10 cellular contexts compared by ENCODE assay signal in the genomic region with DNA sequence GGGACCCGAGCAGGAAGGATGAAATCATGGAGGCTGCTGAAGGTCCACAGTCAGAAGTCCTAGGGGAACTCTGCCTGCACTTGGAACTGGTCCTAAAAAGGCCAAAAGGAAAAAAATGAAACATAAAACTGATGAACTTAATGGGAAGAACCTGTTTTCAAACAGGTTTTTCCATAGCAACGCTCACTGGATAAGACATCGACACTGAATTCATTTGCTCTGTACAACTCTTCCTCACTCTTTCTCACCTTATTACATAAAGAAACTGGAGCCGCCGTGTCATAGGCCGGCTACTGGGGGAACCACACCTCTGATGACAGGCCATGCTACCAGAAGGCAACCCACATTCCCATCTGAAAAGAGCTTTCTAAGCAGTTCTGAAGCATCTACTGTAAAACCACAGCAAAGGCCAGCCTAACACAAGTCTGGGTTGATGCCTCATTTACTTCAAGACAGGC.
A peak's percentile ranks its signal among the peaks of the same experiment; 100 is the strongest.
DNase-seq lines count a peak whose midpoint lies in the region; ATAC-seq and TF ChIP-seq lines count a peak whose summit lies in the region.
"Had no signal": no experiment of that assay in that cellular context is flagged by ENCODE, and none has a peak within 500 bp of the region (broad histone marks: within the 10 kb centered on the region; RNA-seq: fewer than 3 reads in every experiment).

No MANE protein-coding gene starts in this region.

- no peak overlapping the region for H3K9ac ChIP-seq in smooth muscle cell (ENCODE audit: low read depth)

- peaks cover 5% of the 10 kb centered on the region for H3F3A ChIP-seq in smooth muscle cell (ENCODE audit: low read depth)

- no peak overlapping the region for H2AFZ ChIP-seq in smooth muscle cell (ENCODE audit: low read depth)

- H3K36me3 Mint-ChIP-seq in activated T-helper 1 cell treated with anti-CD3 and anti-CD28 coated beads, Interleukin-12 subunit alpha, Interleukin-12 subunit beta, Interleukin-2, Interleukin-4 antibody, amounts not matched to agents 30 ng/mL and 10 ng/mL and 1 ng/mL, durations not matched to agents 14 hours and 24 hours and 36 hours (ENCODE audit: low read depth), result peaks cover 25% of the 10 kb centered on the region

- H3K4me2 ChIP-seq in smooth muscle cell, result peak overlapping the region; percentile 40

- H3K4me3 ChIP-seq in smooth muscle cell, result no peak overlapping the region

- peaks cover 48% of the 10 kb centered on the region for H3K4me1 ChIP-seq in smooth muscle cell (ENCODE audit: low read depth)

- H3K9me3 Mint-ChIP-seq in activated T-helper 1 cell treated with anti-CD3 and anti-CD28 coated beads, Interleukin-12 subunit alpha, Interleukin-12 subunit beta, Interleukin-2, Interleukin-4 antibody, amounts not matched to agents 30 ng/mL and 10 ng/mL and 1 ng/mL, durations not matched to agents 14 hours and 24 hours and 36 hours, result no peaks in the 10 kb centered on the region

- no peaks in the 10 kb centered on the region for H3K27me3 ChIP-seq in smooth muscle cell (ENCODE audit: low read depth)

- intact Hi-C loops in activated T-helper 1 cell treated with anti-CD3 and anti-CD28 coated beads, Interleukin-12 subunit alpha, Interleukin-12 subunit beta, Interleukin-2, Interleukin-4 antibody, amounts not matched to agents 30 ng/mL and 10 ng/mL and 1 ng/mL, durations not matched to agents 14 hours and 24 hours and 36 hours (cut with micrococcal nuclease), result no loop called here
- intact Hi-C loops in left cardiac atrium (cut with DNase I) (no loop called here), head of caudate nucleus (cut with DNase I) (no loop called here)

- H3K4me1 Mint-ChIP-seq in activated T-helper 1 cell treated with anti-CD3 and anti-CD28 coated beads, Interleukin-12 subunit alpha, Interleukin-12 subunit beta, Interleukin-2, Interleukin-4 antibody, amounts not matched to agents 30 ng/mL and 10 ng/mL and 1 ng/mL, durations not matched to agents 14 hours and 24 hours and 36 hours (ENCODE audit: low read depth), result peaks cover 16% of the 10 kb centered on the region

- H3K27ac ChIP-seq in smooth muscle cell (ENCODE audit: low read depth), result peak overlapping the region; percentile 71

- ATAC-seq in left cardiac atrium (peak; percentile 19 to 31), HG02884 (IDR thresholded peaks at IDR 0.05; ENCODE audit: unreplicated experiment) (no peak)
- ATAC-seq: activated CD4-positive, alpha-beta T cell treated with anti-CD3 and anti-CD28 coated beads for 36 hours had no signal

- H3K27ac Mint-ChIP-seq in activated T-helper 1 cell treated with anti-CD3 and anti-CD28 coated beads, Interleukin-12 subunit alpha, Interleukin-12 subunit beta, Interleukin-2, Interleukin-4 antibody, amounts not matched to agents 30 ng/mL and 10 ng/mL and 1 ng/mL, durations not matched to agents 14 hours and 24 hours and 36 hours, result peak overlapping the region; percentile 14
- H3K27ac Mint-ChIP-seq: activated CD4-positive, alpha-beta T cell treated with anti-CD3 and anti-CD28 coated beads for 36 hours had no signal

- no peak for TF ChIP-seq CTCF in smooth muscle cell (IDR thresholded peaks at IDR 0.05; ENCODE audit: borderline replicate concordance, insufficient read depth, poor library complexity, severe bottlenecking)

- H4K20me1 ChIP-seq in smooth muscle cell (ENCODE audit: low read depth), result no peaks in the 10 kb centered on the region

- H3K79me2 ChIP-seq in smooth muscle cell (ENCODE audit: low read depth), result no peaks in the 10 kb centered on the region

- 73% methylated on average over 6 of the region's 6 CpGs for WGBS in smooth muscle cell (ENCODE audit: low lambda C conversion rate)

- H3K36me3 ChIP-seq in smooth muscle cell (ENCODE audit: low read depth), result no peaks in the 10 kb centered on the region

- no peaks in the 10 kb centered on the region for H3K27me3 Mint-ChIP-seq in activated T-helper 1 cell treated with anti-CD3 and anti-CD28 coated beads, Interleukin-12 subunit alpha, Interleukin-12 subunit beta, Interleukin-2, Interleukin-4 antibody, amounts not matched to agents 30 ng/mL and 10 ng/mL and 1 ng/mL, durations not matched to agents 14 hours and 24 hours and 36 hours (ENCODE audit: insufficient read depth)
- H3K27me3 Mint-ChIP-seq: activated CD4-positive, alpha-beta T cell treated with anti-CD3 and anti-CD28 coated beads for 36 hours had no signal

- DNase-seq in NCI-H748 (lab: John Stamatoyannopoulos, UW; ENCODE audit: unreplicated experiment) (peak; percentile 11), NCI-H748 treated with DMSO at 0.1 percent for 48 hours (lab: John Stamatoyannopoulos, UW) (no peak), left cardiac atrium (no peak), smooth muscle cell (lab: John Stamatoyannopoulos, UW; ENCODE audit: unreplicated experiment) (no peak), HuH-7 (ENCODE audit: low spot score) (no peak), head of caudate nucleus (no peak)
- DNase-seq in activated T-helper 1 cell treated with anti-CD3 and anti-CD28 coated beads, Interleukin-12 subunit alpha, Interleukin-12 subunit beta, Interleukin-2, Interleukin-4 antibody, amounts not matched to agents 30 ng/mL and 10 ng/mL and 1 ng/mL, durations not matched to agents 14 hours and 24 hours and 36 hours (ENCODE audit: low spot score), result no peak
- DNase-seq: activated CD4-positive, alpha-beta T cell treated with anti-CD3 and anti-CD28 coated beads for 36 hours; posterior cingulate gyrus had no signal

- no peak overlapping the region for H3K4me3 Mint-ChIP-seq in activated T-helper 1 cell treated with anti-CD3 and anti-CD28 coated beads, Interleukin-12 subunit alpha, Interleukin-12 subunit beta, Interleukin-2, Interleukin-4 antibody, amounts not matched to agents 30 ng/mL and 10 ng/mL and 1 ng/mL, durations not matched to agents 14 hours and 24 hours and 36 hours
- H3K4me3 Mint-ChIP-seq: activated CD4-positive, alpha-beta T cell treated with anti-CD3 and anti-CD28 coated beads for 36 hours had no signal

- H3K9me3 ChIP-seq in smooth muscle cell (replicated peaks; ENCODE audit: low read depth), result no peaks in the 10 kb centered on the region
